8 cellular contexts compared by ENCODE assay signal in genomic region chr6:28349344-28349891, GRCh38. TPM values are rescaled to one million over a fixed set of nuclear protein-coding genes. Genes with fewer than 3 reads are reported as not detected.
DNase-seq lines count a peak whose midpoint lies in the region; ATAC-seq and TF ChIP-seq lines count a peak whose summit lies in the region.

No MANE protein-coding gene starts in this region.

- peaks cover 33% of the 10 kb centered on the region for H3K27me3 Mint-ChIP-seq in activated naive CD4-positive, alpha-beta T cell treated with anti-CD3 and anti-CD28 coated beads, Interleukin-2, amount 10 ng/mL, durations not matched to agents 7 days and 5 days
- peaks cover 10% of the 10 kb centered on the region for H3K27me3 Mint-ChIP-seq in activated CD4-positive, alpha-beta memory T cell treated with anti-CD3 and anti-CD28 coated beads for 36 hours

- no peak for DNase-seq in activated naive CD4-positive, alpha-beta T cell treated with anti-CD3 and anti-CD28 coated beads, Interleukin-2, amount 10 ng/mL, durations not matched to agents 7 days and 5 days
- DNase-seq in activated naive CD4-positive, alpha-beta T cell treated with anti-CD3 and anti-CD28 coated beads, Interleukin-2, amount 50 U/mL, for 16 hours = no peak
- DNase-seq in activated CD4-positive, alpha-beta memory T cell treated with anti-CD3 and anti-CD28 coated beads for 36 hours = no peak
- DNase-seq in thoracic aorta (ENCODE audit: low spot score) (no peak), NCI-H2171 treated with DMSO at 0.1 percent for 48 hours (lab: John Stamatoyannopoulos, UW) (no peak), OCI-M1 (lab: John Stamatoyannopoulos, UW) (no peak)
- no peak for DNase-seq in activated CD4-positive, CD25-positive, alpha-beta regulatory T cell (lab: John Stamatoyannopoulos, UW)

- H3K9me3 ChIP-seq in iPS-20b (ENCODE audit: insufficient read depth, low read depth, low read length) = no peaks in the 10 kb centered on the region; the same call in 1 of the 2 replicates
- no peaks in the 10 kb centered on the region for H3K9me3 ChIP-seq in thoracic aorta

- H3K9ac ChIP-seq in iPS-20b (ENCODE audit: low read depth, low read length) = peak overlapping the region; percentile 87; the same call in 1 of the 2 replicates

- H3K27ac Mint-ChIP-seq in activated naive CD4-positive, alpha-beta T cell treated with anti-CD3 and anti-CD28 coated beads, Interleukin-2, amount 10 ng/mL, durations not matched to agents 7 days and 5 days = peak overlapping the region; percentile 94
- peak overlapping the region; percentile 93 for H3K27ac Mint-ChIP-seq in activated CD4-positive, alpha-beta memory T cell treated with anti-CD3 and anti-CD28 coated beads for 36 hours

- no peaks in the 10 kb centered on the region; the same call in 1 of the 2 replicates for H3K4me1 ChIP-seq in iPS-20b (ENCODE audit: insufficient read depth, low read length)
- peaks cover 11 to 15% of the 10 kb centered on the region in 2 donors for H3K4me1 ChIP-seq in thoracic aorta (ENCODE audit: control insufficient read depth in 1 of 2, low read depth in 2 of 2)

- H3K4me3 ChIP-seq in iPS-20b (ENCODE audit: low read length) = peak overlapping the region; percentile 84
- H3K4me3 ChIP-seq in thoracic aorta = peak overlapping the region; percentile 97

- H3K36me3 Mint-ChIP-seq in activated naive CD4-positive, alpha-beta T cell treated with anti-CD3 and anti-CD28 coated beads, Interleukin-2, amount 10 ng/mL, durations not matched to agents 7 days and 5 days = peaks cover 18% of the 10 kb centered on the region
- peaks cover 1% of the 10 kb centered on the region for H3K36me3 Mint-ChIP-seq in activated CD4-positive, alpha-beta memory T cell treated with anti-CD3 and anti-CD28 coated beads for 36 hours

- peaks cover 6% of the 10 kb centered on the region for H3K9me3 Mint-ChIP-seq in activated naive CD4-positive, alpha-beta T cell treated with anti-CD3 and anti-CD28 coated beads, Interleukin-2, amount 10 ng/mL, durations not matched to agents 7 days and 5 days
- no peaks in the 10 kb centered on the region for H3K9me3 Mint-ChIP-seq in activated CD4-positive, alpha-beta memory T cell treated with anti-CD3 and anti-CD28 coated beads for 36 hours

- CTCF ChIA-PET in activated naive CD4-positive, alpha-beta T cell treated with anti-CD3 and anti-CD28 coated beads, Interleukin-2, amount 10 ng/mL, durations not matched to agents 7 days and 5 days (lab: Charles Lee) = interaction anchor here (0.9 kb wide), 1 partner anchor 82 kb away, joined by 3 read pairs; the partner anchor contains the start of gene ZSCAN26
- CTCF ChIA-PET in activated CD4-positive, alpha-beta memory T cell treated with anti-CD3 and anti-CD28 coated beads for 36 hours (lab: Charles Lee) = interaction anchor here (0.5 to 1.2 kb wide), 4 partner anchors 55 to 225 kb away, joined by 3 to 9 read pairs (median 4); partner anchors contain the start of genes ZKSCAN8 and ZSCAN16

- ATAC-seq in thoracic aorta (ENCODE audit: insufficient number of reproducible peaks, low FRiP score, low read depth) = no peak

- no peak for TF ChIP-seq CTCF in thoracic aorta (IDR thresholded peaks at IDR 0.05)

- peaks cover 17% of the 10 kb centered on the region for H3K27me3 ChIP-seq in iPS-20b (ENCODE audit: insufficient read depth, low read length)
- no peaks in the 10 kb centered on the region for H3K27me3 ChIP-seq in thoracic aorta (replicated peaks; ENCODE audit: insufficient read depth)

- H3K4me1 Mint-ChIP-seq in activated naive CD4-positive, alpha-beta T cell treated with anti-CD3 and anti-CD28 coated beads, Interleukin-2, amount 10 ng/mL, durations not matched to agents 7 days and 5 days = peaks cover 34% of the 10 kb centered on the region
- H3K4me1 Mint-ChIP-seq in activated CD4-positive, alpha-beta memory T cell treated with anti-CD3 and anti-CD28 coated beads for 36 hours (ENCODE audit: low read depth) = peaks cover 20% of the 10 kb centered on the region

- intact Hi-C loops in activated CD4-positive, alpha-beta memory T cell treated with anti-CD3 and anti-CD28 coated beads for 36 hours (cut with micrococcal nuclease) = loop anchor here (1.0 to 2.0 kb wide), 3 partner anchors 13 to 209 kb away; partner anchors contain the start of genes ZKSCAN8, ZSCAN12 and ZSCAN31

- POLR2A ChIA-PET in activated CD4-positive, alpha-beta memory T cell treated with anti-CD3 and anti-CD28 coated beads for 36 hours (lab: Charles Lee) = interaction anchor here (0.6 kb wide), 1 partner anchor 209 kb away, joined by 3 read pairs; no protein-coding TSS in a partner anchor

- H3K36me3 ChIP-seq in iPS-20b (ENCODE audit: insufficient read depth, low read depth, low read length) (no peaks in the 10 kb centered on the region), thoracic aorta (no peaks in the 10 kb centered on the region)

- peak overlapping the region; percentile 44 for H3K27ac ChIP-seq in iPS-20b (ENCODE audit: low read length)
- H3K27ac ChIP-seq in thoracic aorta = peak overlapping the region; percentile 54 to 75

- peak overlapping the region; percentile 97 for H3K4me3 Mint-ChIP-seq in activated naive CD4-positive, alpha-beta T cell treated with anti-CD3 and anti-CD28 coated beads, Interleukin-2, amount 10 ng/mL, durations not matched to agents 7 days and 5 days
- peak overlapping the region; percentile 100 for H3K4me3 Mint-ChIP-seq in activated CD4-positive, alpha-beta memory T cell treated with anti-CD3 and anti-CD28 coated beads for 36 hours

RNA-seq across cellular contexts. Expression of gene ZKSCAN3, which starts 0.3 kb away (rescaled TPM):
- total RNA-seq in activated CD4-positive, alpha-beta memory T cell treated with anti-CD3 and anti-CD28 coated beads for 36 hours = 1 to 10 TPM; 2.2 to 2.7 TPM
- 1 to 10 TPM; 3.4 to 4.5 TPM for total RNA-seq in thoracic aorta

RNA-seq across cellular contexts. Expression of gene ZSCAN31, which starts 13.5 kb away (rescaled TPM):
- 1 to 10 TPM in 1 of 2 experiments, under 1 TPM in 1; 0.77 to 1.6 TPM for total RNA-seq in activated CD4-positive, alpha-beta memory T cell treated with anti-CD3 and anti-CD28 coated beads for 36 hours
- total RNA-seq in thoracic aorta = 10 to 100 TPM in 1 of 2 donors, 1 to 10 TPM in 1; 4.2 to 15.4 TPM

RNA-seq across cellular contexts. Expression of gene ZSCAN12, which starts 50.1 kb away (rescaled TPM):
- 1 to 10 TPM; 4.1 to 4.4 TPM for total RNA-seq in activated CD4-positive, alpha-beta memory T cell treated with anti-CD3 and anti-CD28 coated beads for 36 hours
- total RNA-seq in thoracic aorta = 1 to 10 TPM; 1.6 to 4.3 TPM
